17 cellular contexts compared by ENCODE assay signal in genomic region chr4:55727746-55728145, GRCh38.
"Had no signal": no experiment of that assay in that cellular context is flagged by ENCODE, and none has a peak within 500 bp of the region (broad histone marks: within the 10 kb centered on the region; RNA-seq: fewer than 3 reads in every experiment).

No MANE protein-coding gene starts in this region.

- H3K27ac ChIP-seq: body of pancreas, dorsolateral prefrontal cortex, lower lobe of right lung had no signal

- ATAC-seq: activated CD8-positive, alpha-beta memory T cell treated with anti-CD3 and anti-CD28 coated beads, Interleukin-2, amount 10 ng/mL, durations not matched to agents 7 days and 5 days; body of pancreas; left colon; lower lobe of right lung; T-helper 17 cell; WTC11 had no signal

- H3K4me3 ChIP-seq: body of pancreas, dorsolateral prefrontal cortex, lower lobe of right lung had no signal

- H3K4me1 ChIP-seq: body of pancreas, lower lobe of right lung had no signal

- H3K36me3 Mint-ChIP-seq: activated CD8-positive, alpha-beta memory T cell treated with anti-CD3 and anti-CD28 coated beads, Interleukin-2, amount 10 ng/mL, durations not matched to agents 7 days and 5 days; activated naive CD8-positive, alpha-beta T cell treated with anti-CD3 and anti-CD28 coated beads, Interleukin-2, amount 10 ng/mL, durations not matched to agents 7 days and 5 days; mesothelial cell of epicardium; WTC11 had no signal

- H3K4me1 Mint-ChIP-seq: activated CD4-positive, alpha-beta memory T cell treated with anti-CD3 and anti-CD28 coated beads, Interleukin-2, amount 10 ng/mL, durations not matched to agents 7 days and 5 days; activated CD8-positive, alpha-beta memory T cell treated with anti-CD3 and anti-CD28 coated beads, Interleukin-2, amount 10 ng/mL, durations not matched to agents 7 days and 5 days; activated naive CD8-positive, alpha-beta T cell treated with anti-CD3 and anti-CD28 coated beads, Interleukin-2, amount 10 ng/mL, durations not matched to agents 7 days and 5 days; T-helper 17 cell; WTC11 had no signal

- H3K36me3 ChIP-seq: lower lobe of right lung had no signal

- H3K9me3 Mint-ChIP-seq: activated naive CD8-positive, alpha-beta T cell treated with anti-CD3 and anti-CD28 coated beads, Interleukin-2, amount 10 ng/mL, durations not matched to agents 7 days and 5 days had no signal

- H3K9me3 ChIP-seq: body of pancreas, lower lobe of right lung had no signal

- H3K4me3 Mint-ChIP-seq: activated CD4-positive, alpha-beta memory T cell treated with anti-CD3 and anti-CD28 coated beads, Interleukin-2, amount 10 ng/mL, durations not matched to agents 7 days and 5 days; activated CD8-positive, alpha-beta memory T cell treated with anti-CD3 and anti-CD28 coated beads, Interleukin-2, amount 10 ng/mL, durations not matched to agents 7 days and 5 days; activated naive CD8-positive, alpha-beta T cell treated with anti-CD3 and anti-CD28 coated beads, Interleukin-2, amount 10 ng/mL, durations not matched to agents 7 days and 5 days; mesothelial cell of epicardium; nephron progenitor cell; T-helper 17 cell; WTC11 had no signal

- H3K27me3 ChIP-seq: body of pancreas had no signal

- DNase-seq: activated CD4-positive, alpha-beta memory T cell treated with anti-CD3 and anti-CD28 coated beads, Interleukin-2, amount 10 ng/mL, durations not matched to agents 7 days and 5 days; activated CD4-positive, alpha-beta T cell treated with anti-CD3 and anti-CD28 coated beads for 4 hours; activated CD8-positive, alpha-beta memory T cell treated with anti-CD3 and anti-CD28 coated beads, Interleukin-2, amount 10 ng/mL, durations not matched to agents 7 days and 5 days; activated naive CD8-positive, alpha-beta T cell treated with anti-CD3 and anti-CD28 coated beads, Interleukin-2, amount 10 ng/mL, durations not matched to agents 7 days and 5 days; body of pancreas; caudate nucleus; dorsolateral prefrontal cortex; left colon; lower lobe of right lung; nephron progenitor cell; nucleus accumbens; posterior cingulate gyrus; stimulated activated CD8-positive, alpha-beta memory T cell treated with anti-CD3 and anti-CD28 coated beads, Interleukin-4, amount 100 ng/mL, for 48 hours; stimulated activated naive CD4-positive, alpha-beta T cell; T-helper 17 cell had no signal

- H3K27ac Mint-ChIP-seq: activated CD4-positive, alpha-beta memory T cell treated with anti-CD3 and anti-CD28 coated beads, Interleukin-2, amount 10 ng/mL, durations not matched to agents 7 days and 5 days; activated CD8-positive, alpha-beta memory T cell treated with anti-CD3 and anti-CD28 coated beads, Interleukin-2, amount 10 ng/mL, durations not matched to agents 7 days and 5 days; activated naive CD8-positive, alpha-beta T cell treated with anti-CD3 and anti-CD28 coated beads, Interleukin-2, amount 10 ng/mL, durations not matched to agents 7 days and 5 days; mesothelial cell of epicardium; nephron progenitor cell; T-helper 17 cell; WTC11 had no signal
